Comparison of ENCODE assay signal across 23 cellular contexts in the genomic region with DNA sequence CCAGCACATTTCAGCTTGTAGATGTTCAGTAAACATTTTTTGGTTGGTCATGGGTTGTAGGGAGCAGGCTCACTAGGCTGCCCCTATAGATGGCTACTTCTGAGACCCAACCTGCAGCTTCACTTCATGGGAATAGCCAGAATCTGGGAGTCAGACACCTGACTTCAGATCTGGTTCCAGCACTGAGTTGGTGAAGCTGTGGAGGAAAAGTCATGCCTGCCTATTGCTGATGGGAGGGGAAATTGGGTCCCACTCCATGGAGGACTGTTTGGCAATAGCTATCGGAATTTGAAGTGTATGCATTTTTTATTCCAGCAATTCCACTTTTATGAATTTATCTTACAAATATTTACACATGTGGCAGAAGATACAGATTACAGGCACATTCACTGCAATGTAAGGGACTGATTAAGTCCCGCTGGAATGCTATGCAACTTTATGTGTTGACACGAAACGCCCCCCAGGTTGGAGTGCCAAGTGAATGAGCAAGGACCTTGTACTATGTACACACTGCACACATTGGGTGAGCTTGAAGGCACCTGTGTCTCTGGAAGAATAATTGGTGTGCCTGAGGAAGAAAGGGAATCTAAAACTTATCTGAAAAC. TPM values are rescaled to one million over a fixed set of nuclear protein-coding genes. Genes with fewer than 3 reads are reported as not detected.
DNase-seq lines count a peak whose midpoint lies in the region; ATAC-seq and TF ChIP-seq lines count a peak whose summit lies in the region.
"Had no signal": no experiment of that assay in that cellular context is flagged by ENCODE, and none has a peak within 500 bp of the region (broad histone marks: within the 10 kb centered on the region; RNA-seq: fewer than 3 reads in every experiment).

No MANE protein-coding gene starts in this region.

- H3K9ac ChIP-seq in PC-3 (ENCODE audit: low read length) (no peak overlapping the region), mammary epithelial cell (ENCODE audit: insufficient read depth, low read length) (no peak overlapping the region)
- H3K9ac ChIP-seq: neural progenitor cell had no signal

- H3K36me3 ChIP-seq in PC-3 (ENCODE audit: low read depth, low read length): no peaks in the 10 kb centered on the region
- no peaks in the 10 kb centered on the region for H3K36me3 ChIP-seq in prostate gland
- no peaks in the 10 kb centered on the region for H3K36me3 ChIP-seq in mammary epithelial cell (ENCODE audit: insufficient read depth, low read length)
- H3K36me3 ChIP-seq: neural progenitor cell, spleen had no signal

- H3K9me3 Mint-ChIP-seq in activated CD4-positive, alpha-beta memory T cell treated with anti-CD3 and anti-CD28 coated beads, Interleukin-2, amount 10 ng/mL, durations not matched to agents 7 days and 5 days: peaks cover 13% of the 10 kb centered on the region
- H3K9me3 Mint-ChIP-seq: dendritic cell treated with granulocyte-macrophage colony-stimulating factor and Interleukin-4, amounts not matched to agents 40 ng/mL and 50 ng/mL, for 4 days had no signal

- H3K4me1 Mint-ChIP-seq in activated CD4-positive, alpha-beta memory T cell treated with anti-CD3 and anti-CD28 coated beads, Interleukin-2, amount 10 ng/mL, durations not matched to agents 7 days and 5 days: peaks cover 16% of the 10 kb centered on the region
- H3K4me1 Mint-ChIP-seq: neural progenitor cell, T-helper 17 cell had no signal

- peaks cover 25% of the 10 kb centered on the region for H3K27me3 Mint-ChIP-seq in activated CD4-positive, alpha-beta memory T cell treated with anti-CD3 and anti-CD28 coated beads, Interleukin-2, amount 10 ng/mL, durations not matched to agents 7 days and 5 days
- H3K27me3 Mint-ChIP-seq: dendritic cell treated with granulocyte-macrophage colony-stimulating factor and Interleukin-4, amounts not matched to agents 40 ng/mL and 50 ng/mL, for 4 days; T-helper 17 cell had no signal

- H3K9me3 ChIP-seq in PC-3 (ENCODE audit: low read length): no peaks in the 10 kb centered on the region
- no peaks in the 10 kb centered on the region for H3K9me3 ChIP-seq in prostate gland
- no peaks in the 10 kb centered on the region for H3K9me3 ChIP-seq in mammary epithelial cell (replicated peaks; ENCODE audit: insufficient read depth, low read length)

- H4K20me1 ChIP-seq in PC-3 (ENCODE audit: low read length) (no peaks in the 10 kb centered on the region), mammary epithelial cell (ENCODE audit: insufficient read depth, low read length) (no peaks in the 10 kb centered on the region)

- BruUV-seq in PC-3 (replicated peaks; lab: Mats Ljungman, UMichigan) (no TSS peak), mammary epithelial cell (replicated peaks; lab: Mats Ljungman, UMichigan) (no TSS peak)

- peaks cover 24% of the 10 kb centered on the region for H3K36me3 Mint-ChIP-seq in activated CD4-positive, alpha-beta memory T cell treated with anti-CD3 and anti-CD28 coated beads, Interleukin-2, amount 10 ng/mL, durations not matched to agents 7 days and 5 days (ENCODE audit: low read depth)
- H3K36me3 Mint-ChIP-seq: neural progenitor cell, type B pancreatic cell had no signal

- H3K4me3 Mint-ChIP-seq in activated CD4-positive, alpha-beta memory T cell treated with anti-CD3 and anti-CD28 coated beads, Interleukin-2, amount 10 ng/mL, durations not matched to agents 7 days and 5 days: no peak overlapping the region
- H3K4me3 Mint-ChIP-seq: activated CD4-positive, alpha-beta T cell treated with anti-CD3 and anti-CD28 coated beads, Interleukin-2, amount 10 ng/mL, durations not matched to agents 7 days and 5 days; dendritic cell treated with granulocyte-macrophage colony-stimulating factor and Interleukin-4, amounts not matched to agents 40 ng/mL and 50 ng/mL, for 4 days; neural progenitor cell; T-helper 17 cell; type B pancreatic cell had no signal

- intact Hi-C loops in PC-3 (cut with micrococcal nuclease): loop anchor here (5.0 kb wide), 2 partner anchors 104 to 211 kb away; no protein-coding TSS in a partner anchor
- intact Hi-C loops in prostate gland (cut with DNase I): no loop called here
- intact Hi-C loops in mammary epithelial cell (cut with micrococcal nuclease): no loop called here

- no peaks in the 10 kb centered on the region for H3K27me3 ChIP-seq in PC-3 (ENCODE audit: low read length)
- no peaks in the 10 kb centered on the region for H3K27me3 ChIP-seq in prostate gland (replicated peaks; ENCODE audit: insufficient read depth)
- no peaks in the 10 kb centered on the region for H3K27me3 ChIP-seq in mammary epithelial cell (ENCODE audit: insufficient read depth, low read length)
- H3K27me3 ChIP-seq: neural progenitor cell, spleen had no signal

- peak; percentile 84 for DNase-seq in HCEC 1CT
- DNase-seq in PC-3: peak; percentile 98
- DNase-seq in fibroblast of villous mesenchyme (ENCODE audit: low read depth): peak; percentile 67
- peak; percentile 46 for DNase-seq in prostate gland (ENCODE audit: low spot score)
- no peak for DNase-seq in NCI-H2171 treated with DMSO at 0.1 percent for 48 hours (lab: John Stamatoyannopoulos, UW)
- no peak for DNase-seq in mammary epithelial cell
- DNase-seq in activated CD4-positive, alpha-beta memory T cell treated with anti-CD3 and anti-CD28 coated beads, Interleukin-2, amount 10 ng/mL, durations not matched to agents 7 days and 5 days: no peak
- DNase-seq: activated CD4-positive, alpha-beta T cell treated with anti-CD3 and anti-CD28 coated beads, Interleukin-2, amount 10 ng/mL, durations not matched to agents 7 days and 5 days; activated effector memory CD4-positive, alpha-beta T cell treated with anti-CD3 and anti-CD28 coated beads, Interleukin-2, amount 50 U/mL, for 16 hours; AML-193; DMS79 treated with DMSO at 0.1 percent for 48 hours; NCI-H1694; spleen; T-helper 17 cell had no signal

- peak overlapping the region; percentile 58 for H3K4me2 ChIP-seq in PC-3 (ENCODE audit: low read length)
- H3K4me2 ChIP-seq in mammary epithelial cell (ENCODE audit: insufficient read depth, low read depth, low read length): no peak overlapping the region
- H3K4me2 ChIP-seq: neural progenitor cell had no signal

- H3K4me1 ChIP-seq in PC-3 (ENCODE audit: insufficient read depth, low read length): peaks cover 26% of the 10 kb centered on the region
- H3K4me1 ChIP-seq in prostate gland (replicated peaks): no peaks in the 10 kb centered on the region
- no peaks in the 10 kb centered on the region for H3K4me1 ChIP-seq in mammary epithelial cell (ENCODE audit: insufficient read depth, low read length)
- H3K4me1 ChIP-seq: neural progenitor cell had no signal

- peak; percentile 99 for ATAC-seq in PC-3
- ATAC-seq: left lobe of liver, Panc1, T-helper 17 cell had no signal

- TF ChIP-seq CTCF in PC-3 (conservative IDR thresholded peaks at IDR 0.05; ENCODE audit: low read depth, low read length) (no peak), fibroblast of villous mesenchyme (IDR thresholded peaks at IDR 0.05; ENCODE audit: insufficient read depth, low read depth, low read length) (no peak), prostate gland (IDR thresholded peaks at IDR 0.05) (no peak), mammary epithelial cell (conservative IDR thresholded peaks at IDR 0.05 in 1 of 2, IDR thresholded peaks at IDR 0.05 in 1 of 2; ENCODE audit: extremely low read depth in 1 of 2, insufficient read depth in 1 of 2, low read depth in 1 of 2, low read length in 2 of 2) (no peak)

- no peaks in the 10 kb centered on the region for H3F3A ChIP-seq in PC-3 (ENCODE audit: low read length, unreplicated experiment)

- H3K27ac ChIP-seq in PC-3 (ENCODE audit: low read length): peak overlapping the region; percentile 29; the same call in 1 of the 2 replicates
- H3K27ac ChIP-seq in prostate gland: no peak overlapping the region
- H3K27ac ChIP-seq in mammary epithelial cell (ENCODE audit: insufficient read depth, low read depth, low read length): no peak overlapping the region
- H3K27ac ChIP-seq: neural progenitor cell, spleen had no signal

- WGBS in prostate gland: 34% methylated on average over 4 of the region's 4 CpGs
- 66% methylated on average over 4 of the region's 4 CpGs for WGBS in mammary epithelial cell (ENCODE audit: low coverage, missing lambda C conversion rate)

- H3K27ac Mint-ChIP-seq in activated CD4-positive, alpha-beta memory T cell treated with anti-CD3 and anti-CD28 coated beads, Interleukin-2, amount 10 ng/mL, durations not matched to agents 7 days and 5 days: no peak overlapping the region
- H3K27ac Mint-ChIP-seq: activated CD4-positive, alpha-beta T cell treated with anti-CD3 and anti-CD28 coated beads, Interleukin-2, amount 10 ng/mL, durations not matched to agents 7 days and 5 days; dendritic cell treated with granulocyte-macrophage colony-stimulating factor and Interleukin-4, amounts not matched to agents 40 ng/mL and 50 ng/mL, for 4 days; neural progenitor cell; T-helper 17 cell; type B pancreatic cell had no signal

- TF ChIP-seq POLR2A in prostate gland (IDR thresholded peaks at IDR 0.05): no peak

- H2AFZ ChIP-seq in PC-3 (ENCODE audit: low read length) (no peak overlapping the region), mammary epithelial cell (ENCODE audit: low read depth, low read length) (no peak overlapping the region)
- H2AFZ ChIP-seq: neural progenitor cell had no signal

- in situ Hi-C loops in mammary epithelial cell (cut with MboI; ENCODE audit: low sequenced_read_pairs in 2 of 2): loop anchor here in 1 of 2 donors (10.0 to 25.0 kb wide), 2 partner anchors 159 to 279 kb away; a partner anchor contains a TSS

- CTCF ChIA-PET in PC-3 (lab: Charles Lee) (interaction anchor here (1.4 to 1.8 kb wide), 4 partner anchors 8 to 191 kb away, joined by 3 to 9 read pairs (median 5); a partner anchor contains a TSS), mammary epithelial cell (lab: Charles Lee; ENCODE audit: low non-redundant PET) (no interaction called here)
- CTCF ChIA-PET in activated CD4-positive, alpha-beta memory T cell treated with anti-CD3 and anti-CD28 coated beads, Interleukin-2, amount 10 ng/mL, durations not matched to agents 7 days and 5 days (lab: Charles Lee): interaction anchor here (1.2 to 7.2 kb wide), 5 partner anchors 8 to 192 kb away, joined by 3 to 135 read pairs (median 7); a partner anchor contains a TSS

- H3K4me3 ChIP-seq in PC-3 (ENCODE audit: low read length): no peak overlapping the region
- no peak overlapping the region for H3K4me3 ChIP-seq in fibroblast of villous mesenchyme (ENCODE audit: low read depth, low read length)
- H3K4me3 ChIP-seq in prostate gland: no peak overlapping the region
- no peak overlapping the region for H3K4me3 ChIP-seq in mammary epithelial cell (replicated peaks in 1 of 3; ENCODE audit: insufficient read depth in 1 of 3, low read depth in 2 of 3, low read length in 3 of 3)
- H3K4me3 ChIP-seq: neural progenitor cell, spleen had no signal

- dilution Hi-C loops in mammary epithelial cell (cut with HindIII; ENCODE audit: low sequenced_read_pairs): no loop called here

- POLR2A ChIA-PET in PC-3 (lab: Charles Lee; ENCODE audit: unreplicated experiment): interaction anchor here (0.6 to 0.7 kb wide), 2 partner anchors 52 to 761 kb away, joined by 3 to 8 read pairs; no protein-coding TSS in a partner anchor
- POLR2A ChIA-PET in activated CD4-positive, alpha-beta memory T cell treated with anti-CD3 and anti-CD28 coated beads, Interleukin-2, amount 10 ng/mL, durations not matched to agents 7 days and 5 days (lab: Charles Lee): interaction anchor here (1.2 to 4.9 kb wide), 4 partner anchors 8 to 155 kb away, joined by 4 to 92 read pairs (median 4); a partner anchor contains a TSS

- no peaks in the 10 kb centered on the region for H3K9me2 ChIP-seq in PC-3 (replicated peaks; ENCODE audit: low read length)

- H3K79me2 ChIP-seq in PC-3 (ENCODE audit: low read length) (no peaks in the 10 kb centered on the region), mammary epithelial cell (ENCODE audit: insufficient read depth, low read length) (no peaks in the 10 kb centered on the region)

RNA-seq across cellular contexts. Expression of a gene that starts 7.8 kb away (rescaled TPM):
- 0.15 TPM in 1 of 2 replicates, not detected in the other for total RNA-seq in PC-3 (2014; rRNA removed)
- total RNA-seq in fibroblast of villous mesenchyme: under 0.01 and 0.32 TPM in 2 replicates
- 1 to 10 TPM in 1 of 2 donors, under 1 TPM in 1; 0.46 to 2.5 TPM for total RNA-seq in prostate gland
- not detected for total RNA-seq in mammary epithelial cell
- 0.01 TPM for polyA plus RNA-seq in mammary epithelial cell
- polyA minus RNA-seq in mammary epithelial cell: not detected
- 10 to 100 TPM; 20.0 to 20.7 TPM for total RNA-seq in activated CD4-positive, alpha-beta memory T cell treated with anti-CD3 and anti-CD28 coated beads, Interleukin-2, amount 10 ng/mL, durations not matched to agents 7 days and 5 days
- total RNA-seq: glomerular endothelial cell had no signal

RNA-seq across cellular contexts. Expression of a gene that starts 26.3 kb away (rescaled TPM):
- total RNA-seq in PC-3 (2014; rRNA removed): 0.22 TPM in 1 of 2 replicates, not detected in the other
- total RNA-seq in fibroblast of villous mesenchyme: not detected in 2 replicates
- total RNA-seq in prostate gland: not detected
- under 1 TPM in 1 of 2 donors, not detected in 1; 0.19 TPM for total RNA-seq in mammary epithelial cell
- not detected for polyA plus RNA-seq in mammary epithelial cell
- not detected for polyA minus RNA-seq in mammary epithelial cell
- total RNA-seq in activated CD4-positive, alpha-beta memory T cell treated with anti-CD3 and anti-CD28 coated beads, Interleukin-2, amount 10 ng/mL, durations not matched to agents 7 days and 5 days: 1 to 10 TPM; 1.2 to 1.9 TPM
- total RNA-seq: activated CD4-positive, alpha-beta T cell treated with anti-CD3 and anti-CD28 coated beads, Interleukin-2, amount 10 ng/mL, durations not matched to agents 7 days and 5 days; glomerular endothelial cell; left lobe of liver; mucosa of gallbladder; renal cortical epithelial cell; SK-MEL-5 had no signal

Comparison
In these comparisons a context has a peak if more than half of its experiments do, and no peak if none do; other contexts are left out.
1. DNase-seq: peak in HCEC 1CT (single experiment), PC-3 (single experiment), fibroblast of villous mesenchyme (single experiment) and prostate gland (single experiment); none in NCI-H2171 treated with DMSO at 0.1 percent for 48 hours (single experiment), mammary epithelial cell (single experiment) and activated CD4-positive, alpha-beta memory T cell treated with anti-CD3 and anti-CD28 coated beads, Interleukin-2, amount 10 ng/mL, durations not matched to agents 7 days and 5 days (single experiment).
2. RNA of a gene that starts 7.8 kb away (total RNA-seq): 20.0 to 20.7 TPM in activated CD4-positive, alpha-beta memory T cell treated with anti-CD3 and anti-CD28 coated beads, Interleukin-2, amount 10 ng/mL, durations not matched to agents 7 days and 5 days; 0.46 to 2.5 TPM in prostate gland, 0.15 TPM in PC-3, under 0.01 to 0.32 TPM in fibroblast of villous mesenchyme and not detected in mammary epithelial cell; every median in the first group is over 4 times any median in the second.